1 cellular context compared by ENCODE assay signal in the genomic region with DNA sequence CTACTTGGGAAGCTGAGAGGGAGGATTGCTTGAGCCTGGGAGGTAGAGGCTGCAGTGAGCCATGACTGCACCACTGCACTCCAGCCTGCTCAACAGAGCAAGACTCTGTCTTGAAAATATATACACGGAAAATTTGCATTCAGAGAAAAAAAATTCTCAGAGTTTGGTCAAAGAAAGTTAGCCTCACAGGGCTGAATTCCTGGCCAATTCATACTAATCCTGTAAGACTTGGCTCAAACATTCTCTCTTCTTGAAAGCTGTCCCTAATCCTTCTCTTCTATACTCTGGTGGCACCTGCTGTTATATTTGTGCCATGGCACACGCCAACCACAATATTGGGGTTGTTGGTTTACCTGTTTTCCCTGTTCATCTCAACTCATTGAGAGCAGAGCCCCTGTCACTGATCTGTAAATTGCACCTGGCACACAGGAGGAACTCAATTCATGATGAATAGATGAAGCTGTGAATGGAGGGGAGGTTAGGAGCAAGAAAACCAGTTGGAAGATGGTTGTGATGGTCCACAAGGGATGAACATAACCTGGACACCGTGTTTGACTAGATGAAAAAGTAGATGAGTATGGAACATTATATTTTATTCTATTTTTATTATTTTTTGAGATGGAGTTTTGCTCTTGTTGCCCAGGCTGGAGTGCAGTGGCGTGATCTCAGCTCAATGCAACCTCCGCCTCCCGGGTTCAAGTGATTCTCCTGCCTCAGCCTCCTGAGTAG.
TF ChIP-seq lines count a peak whose summit lies in the region.

No MANE protein-coding gene starts in this region.

TF ChIP-seq in HepG2, 621 proteins besides CTCF, POLR2A, EP300 and RAD21 (continued from another document and continues in another):
- TF ChIP-seq, protein P1, sequence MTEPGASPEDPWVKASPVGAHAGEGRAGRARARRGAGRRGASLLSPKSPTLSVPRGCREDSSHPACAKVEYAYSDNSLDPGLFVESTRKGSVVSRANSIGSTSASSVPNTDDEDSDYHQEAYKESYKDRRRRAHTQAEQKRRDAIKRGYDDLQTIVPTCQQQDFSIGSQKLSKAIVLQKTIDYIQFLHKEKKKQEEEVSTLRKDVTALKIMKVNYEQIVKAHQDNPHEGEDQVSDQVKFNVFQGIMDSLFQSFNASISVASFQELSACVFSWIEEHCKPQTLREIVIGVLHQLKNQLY (CRISPR knock-in tag; IDR thresholded peaks at IDR 0.05): no peak
- TF ChIP-seq FOSL1 (CRISPR knock-in tag; IDR thresholded peaks at IDR 0.05; ENCODE audit: borderline replicate concordance) (no peak), TBX2 (CRISPR knock-in tag; IDR thresholded peaks at IDR 0.05; ENCODE audit: borderline replicate concordance) (peak; percentile 50; the same call in 1 of the 2 replicates), ZNF451 (CRISPR knock-in tag; IDR thresholded peaks at IDR 0.05) (0 out of 2 replicates have a peak, but pooled peaks have one; percentile 3), ZFP1 (CRISPR knock-in tag; IDR thresholded peaks at IDR 0.05) (no peak), ZNF143 (CRISPR knock-in tag; IDR thresholded peaks at IDR 0.05) (no peak), ZFP36L1 (CRISPR knock-in tag; IDR thresholded peaks at IDR 0.05) (no peak), ZFP36L2 (CRISPR knock-in tag; IDR thresholded peaks at IDR 0.05) (0 out of 2 replicates have a peak, but pooled peaks have one; percentile 44), SRY (CRISPR knock-in tag; IDR thresholded peaks at IDR 0.05) (no peak), MYC (CRISPR knock-in tag; IDR thresholded peaks at IDR 0.05; ENCODE audit: borderline replicate concordance) (no peak), NCOA1 (CRISPR knock-in tag; IDR thresholded peaks at IDR 0.05) (0 out of 2 replicates have a peak, but pooled peaks have one; percentile 80), NR2F1 (CRISPR knock-in tag; IDR thresholded peaks at IDR 0.05) (no peak), KDM4B (CRISPR knock-in tag; IDR thresholded peaks at IDR 0.05) (0 out of 2 replicates have a peak, but pooled peaks have one; percentile 77), MYNN (CRISPR knock-in tag; IDR thresholded peaks at IDR 0.05; ENCODE audit: low read depth) (no peak), KDM6A (CRISPR knock-in tag; IDR thresholded peaks at IDR 0.05; ENCODE audit: low read depth) (no peak), ZMYM4 (CRISPR knock-in tag; IDR thresholded peaks at IDR 0.05) (peak; percentile 41; the same call in 1 of the 2 replicates), SOX5 (CRISPR knock-in tag; IDR thresholded peaks at IDR 0.05; ENCODE audit: borderline replicate concordance) (no peak), NFYB (CRISPR knock-in tag; IDR thresholded peaks at IDR 0.05) (no peak), MAFF (IDR thresholded peaks at IDR 0.05; ENCODE audit: low read depth, low read length) (no peak), HDAC2 (CRISPR knock-in tag; IDR thresholded peaks at IDR 0.05) (no peak; the same call in 1 of the 2 replicates), ZC3H4 (CRISPR knock-in tag; IDR thresholded peaks at IDR 0.05; ENCODE audit: borderline replicate concordance) (no peak), POLR2AphosphoS5 (IDR thresholded peaks at IDR 0.05; ENCODE audit: low read depth, low read length) (no peak), ELF4 (CRISPR knock-in tag; IDR thresholded peaks at IDR 0.05; ENCODE audit: borderline replicate concordance) (0 out of 2 replicates have a peak, but pooled peaks have one; percentile 61)
- TF ChIP-seq, protein P2, sequence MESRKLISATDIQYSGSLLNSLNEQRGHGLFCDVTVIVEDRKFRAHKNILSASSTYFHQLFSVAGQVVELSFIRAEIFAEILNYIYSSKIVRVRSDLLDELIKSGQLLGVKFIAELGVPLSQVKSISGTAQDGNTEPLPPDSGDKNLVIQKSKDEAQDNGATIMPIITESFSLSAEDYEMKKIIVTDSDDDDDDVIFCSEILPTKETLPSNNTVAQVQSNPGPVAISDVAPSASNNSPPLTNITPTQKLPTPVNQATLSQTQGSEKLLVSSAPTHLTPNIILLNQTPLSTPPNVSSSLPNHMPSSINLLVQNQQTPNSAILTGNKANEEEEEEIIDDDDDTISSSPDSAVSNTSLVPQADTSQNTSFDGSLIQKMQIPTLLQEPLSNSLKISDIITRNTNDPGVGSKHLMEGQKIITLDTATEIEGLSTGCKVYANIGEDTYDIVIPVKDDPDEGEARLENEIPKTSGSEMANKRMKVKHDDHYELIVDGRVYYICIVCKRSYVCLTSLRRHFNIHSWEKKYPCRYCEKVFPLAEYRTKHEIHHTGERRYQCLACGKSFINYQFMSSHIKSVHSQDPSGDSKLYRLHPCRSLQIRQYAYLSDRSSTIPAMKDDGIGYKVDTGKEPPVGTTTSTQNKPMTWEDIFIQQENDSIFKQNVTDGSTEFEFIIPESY (CRISPR knock-in tag; IDR thresholded peaks at IDR 0.05): no peak
- TF ChIP-seq, protein P3, sequence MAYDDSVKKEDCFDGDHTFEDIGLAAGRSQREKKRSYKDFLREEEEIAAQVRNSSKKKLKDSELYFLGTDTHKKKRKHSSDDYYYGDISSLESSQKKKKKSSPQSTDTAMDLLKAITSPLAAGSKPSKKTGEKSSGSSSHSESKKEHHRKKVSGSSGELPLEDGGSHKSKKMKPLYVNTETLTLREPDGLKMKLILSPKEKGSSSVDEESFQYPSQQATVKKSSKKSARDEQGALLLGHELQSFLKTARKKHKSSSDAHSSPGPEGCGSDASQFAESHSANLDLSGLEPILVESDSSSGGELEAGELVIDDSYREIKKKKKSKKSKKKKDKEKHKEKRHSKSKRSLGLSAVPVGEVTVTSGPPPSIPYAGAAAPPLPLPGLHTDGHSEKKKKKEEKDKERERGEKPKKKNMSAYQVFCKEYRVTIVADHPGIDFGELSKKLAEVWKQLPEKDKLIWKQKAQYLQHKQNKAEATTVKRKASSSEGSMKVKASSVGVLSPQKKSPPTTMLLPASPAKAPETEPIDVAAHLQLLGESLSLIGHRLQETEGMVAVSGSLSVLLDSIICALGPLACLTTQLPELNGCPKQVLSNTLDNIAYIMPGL (CRISPR knock-in tag; IDR thresholded peaks at IDR 0.05; ENCODE audit: borderline replicate concordance in 1 of 2, low read depth in 1 of 2): peak in 1 of 2 experiments; percentile 83; a peak in 2 of 4 replicates
- TF ChIP-seq, protein P4, sequence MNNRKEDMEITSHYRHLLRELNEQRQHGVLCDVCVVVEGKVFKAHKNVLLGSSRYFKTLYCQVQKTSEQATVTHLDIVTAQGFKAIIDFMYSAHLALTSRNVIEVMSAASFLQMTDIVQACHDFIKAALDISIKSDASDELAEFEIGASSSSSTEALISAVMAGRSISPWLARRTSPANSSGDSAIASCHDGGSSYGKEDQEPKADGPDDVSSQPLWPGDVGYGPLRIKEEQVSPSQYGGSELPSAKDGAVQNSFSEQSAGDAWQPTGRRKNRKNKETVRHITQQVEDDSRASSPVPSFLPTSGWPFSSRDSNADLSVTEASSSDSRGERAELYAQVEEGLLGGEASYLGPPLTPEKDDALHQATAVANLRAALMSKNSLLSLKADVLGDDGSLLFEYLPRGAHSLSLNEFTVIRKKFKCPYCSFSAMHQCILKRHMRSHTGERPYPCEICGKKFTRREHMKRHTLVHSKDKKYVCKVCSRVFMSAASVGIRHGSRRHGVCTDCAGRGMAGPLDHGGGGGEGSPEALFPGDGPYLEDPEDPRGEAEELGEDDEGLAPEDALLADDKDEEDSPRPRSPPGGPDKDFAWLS (CRISPR knock-in tag; IDR thresholded peaks at IDR 0.05; ENCODE audit: borderline replicate concordance): no peak
- TF ChIP-seq, protein P5, sequence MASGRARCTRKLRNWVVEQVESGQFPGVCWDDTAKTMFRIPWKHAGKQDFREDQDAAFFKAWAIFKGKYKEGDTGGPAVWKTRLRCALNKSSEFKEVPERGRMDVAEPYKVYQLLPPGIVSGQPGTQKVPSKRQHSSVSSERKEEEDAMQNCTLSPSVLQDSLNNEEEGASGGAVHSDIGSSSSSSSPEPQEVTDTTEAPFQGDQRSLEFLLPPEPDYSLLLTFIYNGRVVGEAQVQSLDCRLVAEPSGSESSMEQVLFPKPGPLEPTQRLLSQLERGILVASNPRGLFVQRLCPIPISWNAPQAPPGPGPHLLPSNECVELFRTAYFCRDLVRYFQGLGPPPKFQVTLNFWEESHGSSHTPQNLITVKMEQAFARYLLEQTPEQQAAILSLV (CRISPR knock-in tag; IDR thresholded peaks at IDR 0.05; ENCODE audit: borderline replicate concordance): no peak
- TF ChIP-seq, protein P6, sequence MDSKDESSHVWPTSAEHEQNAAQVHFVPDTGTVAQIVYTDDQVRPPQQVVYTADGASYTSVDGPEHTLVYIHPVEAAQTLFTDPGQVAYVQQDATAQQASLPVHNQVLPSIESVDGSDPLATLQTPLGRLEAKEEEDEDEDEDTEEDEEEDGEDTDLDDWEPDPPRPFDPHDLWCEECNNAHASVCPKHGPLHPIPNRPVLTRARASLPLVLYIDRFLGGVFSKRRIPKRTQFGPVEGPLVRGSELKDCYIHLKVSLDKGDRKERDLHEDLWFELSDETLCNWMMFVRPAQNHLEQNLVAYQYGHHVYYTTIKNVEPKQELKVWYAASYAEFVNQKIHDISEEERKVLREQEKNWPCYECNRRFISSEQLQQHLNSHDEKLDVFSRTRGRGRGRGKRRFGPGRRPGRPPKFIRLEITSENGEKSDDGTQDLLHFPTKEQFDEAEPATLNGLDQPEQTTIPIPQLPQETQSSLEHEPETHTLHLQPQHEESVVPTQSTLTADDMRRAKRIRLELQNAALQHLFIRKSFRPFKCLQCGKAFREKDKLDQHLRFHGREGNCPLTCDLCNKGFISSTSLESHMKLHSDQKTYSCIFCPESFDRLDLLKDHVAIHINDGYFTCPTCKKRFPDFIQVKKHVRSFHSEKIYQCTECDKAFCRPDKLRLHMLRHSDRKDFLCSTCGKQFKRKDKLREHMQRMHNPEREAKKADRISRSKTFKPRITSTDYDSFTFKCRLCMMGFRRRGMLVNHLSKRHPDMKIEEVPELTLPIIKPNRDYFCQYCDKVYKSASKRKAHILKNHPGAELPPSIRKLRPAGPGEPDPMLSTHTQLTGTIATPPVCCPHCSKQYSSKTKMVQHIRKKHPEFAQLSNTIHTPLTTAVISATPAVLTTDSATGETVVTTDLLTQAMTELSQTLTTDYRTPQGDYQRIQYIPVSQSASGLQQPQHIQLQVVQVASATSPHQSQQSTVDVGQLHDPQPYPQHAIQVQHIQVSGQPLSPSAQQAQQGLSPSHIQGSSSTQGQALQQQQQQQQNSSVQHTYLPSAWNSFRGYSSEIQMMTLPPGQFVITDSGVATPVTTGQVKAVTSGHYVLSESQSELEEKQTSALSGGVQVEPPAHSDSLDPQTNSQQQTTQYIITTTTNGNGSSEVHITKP (CRISPR knock-in tag; IDR thresholded peaks at IDR 0.05; ENCODE audit: low read depth): 0 out of 2 replicates have a peak, but pooled peaks have one; percentile 30
- TF ChIP-seq, protein P7, sequence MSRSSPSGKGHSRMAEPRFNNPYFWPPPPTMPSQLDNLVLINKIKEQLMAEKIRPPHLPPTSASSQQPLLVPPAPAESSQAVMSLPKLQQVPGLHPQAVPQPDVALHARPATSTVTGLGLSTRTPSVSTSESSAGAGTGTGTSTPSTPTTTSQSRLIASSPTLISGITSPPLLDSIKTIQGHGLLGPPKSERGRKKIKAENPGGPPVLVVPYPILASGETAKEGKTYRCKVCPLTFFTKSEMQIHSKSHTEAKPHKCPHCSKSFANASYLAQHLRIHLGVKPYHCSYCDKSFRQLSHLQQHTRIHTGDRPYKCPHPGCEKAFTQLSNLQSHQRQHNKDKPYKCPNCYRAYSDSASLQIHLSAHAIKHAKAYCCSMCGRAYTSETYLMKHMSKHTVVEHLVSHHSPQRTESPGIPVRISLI (CRISPR knock-in tag; IDR thresholded peaks at IDR 0.05; ENCODE audit: borderline replicate concordance): no peak
- TF ChIP-seq, protein P8, sequence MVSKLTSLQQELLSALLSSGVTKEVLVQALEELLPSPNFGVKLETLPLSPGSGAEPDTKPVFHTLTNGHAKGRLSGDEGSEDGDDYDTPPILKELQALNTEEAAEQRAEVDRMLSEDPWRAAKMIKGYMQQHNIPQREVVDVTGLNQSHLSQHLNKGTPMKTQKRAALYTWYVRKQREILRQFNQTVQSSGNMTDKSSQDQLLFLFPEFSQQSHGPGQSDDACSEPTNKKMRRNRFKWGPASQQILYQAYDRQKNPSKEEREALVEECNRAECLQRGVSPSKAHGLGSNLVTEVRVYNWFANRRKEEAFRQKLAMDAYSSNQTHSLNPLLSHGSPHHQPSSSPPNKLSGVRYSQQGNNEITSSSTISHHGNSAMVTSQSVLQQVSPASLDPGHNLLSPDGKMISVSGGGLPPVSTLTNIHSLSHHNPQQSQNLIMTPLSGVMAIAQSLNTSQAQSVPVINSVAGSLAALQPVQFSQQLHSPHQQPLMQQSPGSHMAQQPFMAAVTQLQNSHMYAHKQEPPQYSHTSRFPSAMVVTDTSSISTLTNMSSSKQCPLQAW (CRISPR knock-in tag; IDR thresholded peaks at IDR 0.05): no peak
- TF ChIP-seq, protein P9, sequence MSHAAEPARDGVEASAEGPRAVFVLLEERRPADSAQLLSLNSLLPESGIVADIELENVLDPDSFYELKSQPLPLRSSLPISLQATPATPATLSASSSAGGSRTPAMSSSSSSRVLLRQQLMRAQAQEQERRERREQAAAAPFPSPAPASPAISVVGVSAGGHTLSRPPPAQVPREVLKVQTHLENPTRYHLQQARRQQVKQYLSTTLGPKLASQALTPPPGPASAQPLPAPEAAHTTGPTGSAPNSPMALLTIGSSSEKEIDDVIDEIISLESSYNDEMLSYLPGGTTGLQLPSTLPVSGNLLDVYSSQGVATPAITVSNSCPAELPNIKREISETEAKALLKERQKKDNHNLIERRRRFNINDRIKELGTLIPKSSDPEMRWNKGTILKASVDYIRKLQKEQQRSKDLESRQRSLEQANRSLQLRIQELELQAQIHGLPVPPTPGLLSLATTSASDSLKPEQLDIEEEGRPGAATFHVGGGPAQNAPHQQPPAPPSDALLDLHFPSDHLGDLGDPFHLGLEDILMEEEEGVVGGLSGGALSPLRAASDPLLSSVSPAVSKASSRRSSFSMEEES (CRISPR knock-in tag; IDR thresholded peaks at IDR 0.05): no peak
- TF ChIP-seq, protein P10, sequence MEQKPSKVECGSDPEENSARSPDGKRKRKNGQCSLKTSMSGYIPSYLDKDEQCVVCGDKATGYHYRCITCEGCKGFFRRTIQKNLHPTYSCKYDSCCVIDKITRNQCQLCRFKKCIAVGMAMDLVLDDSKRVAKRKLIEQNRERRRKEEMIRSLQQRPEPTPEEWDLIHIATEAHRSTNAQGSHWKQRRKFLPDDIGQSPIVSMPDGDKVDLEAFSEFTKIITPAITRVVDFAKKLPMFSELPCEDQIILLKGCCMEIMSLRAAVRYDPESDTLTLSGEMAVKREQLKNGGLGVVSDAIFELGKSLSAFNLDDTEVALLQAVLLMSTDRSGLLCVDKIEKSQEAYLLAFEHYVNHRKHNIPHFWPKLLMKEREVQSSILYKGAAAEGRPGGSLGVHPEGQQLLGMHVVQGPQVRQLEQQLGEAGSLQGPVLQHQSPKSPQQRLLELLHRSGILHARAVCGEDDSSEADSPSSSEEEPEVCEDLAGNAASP (CRISPR knock-in tag; IDR thresholded peaks at IDR 0.05; ENCODE audit: borderline replicate concordance): 0 out of 2 replicates have a peak, but pooled peaks have one; percentile 45
- TF ChIP-seq, protein P11, sequence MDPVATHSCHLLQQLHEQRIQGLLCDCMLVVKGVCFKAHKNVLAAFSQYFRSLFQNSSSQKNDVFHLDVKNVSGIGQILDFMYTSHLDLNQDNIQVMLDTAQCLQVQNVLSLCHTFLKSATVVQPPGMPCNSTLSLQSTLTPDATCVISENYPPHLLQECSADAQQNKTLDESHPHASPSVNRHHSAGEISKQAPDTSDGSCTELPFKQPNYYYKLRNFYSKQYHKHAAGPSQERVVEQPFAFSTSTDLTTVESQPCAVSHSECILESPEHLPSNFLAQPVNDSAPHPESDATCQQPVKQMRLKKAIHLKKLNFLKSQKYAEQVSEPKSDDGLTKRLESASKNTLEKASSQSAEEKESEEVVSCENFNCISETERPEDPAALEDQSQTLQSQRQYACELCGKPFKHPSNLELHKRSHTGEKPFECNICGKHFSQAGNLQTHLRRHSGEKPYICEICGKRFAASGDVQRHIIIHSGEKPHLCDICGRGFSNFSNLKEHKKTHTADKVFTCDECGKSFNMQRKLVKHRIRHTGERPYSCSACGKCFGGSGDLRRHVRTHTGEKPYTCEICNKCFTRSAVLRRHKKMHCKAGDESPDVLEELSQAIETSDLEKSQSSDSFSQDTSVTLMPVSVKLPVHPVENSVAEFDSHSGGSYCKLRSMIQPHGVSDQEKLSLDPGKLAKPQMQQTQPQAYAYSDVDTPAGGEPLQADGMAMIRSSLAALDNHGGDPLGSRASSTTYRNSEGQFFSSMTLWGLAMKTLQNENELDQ (CRISPR knock-in tag; IDR thresholded peaks at IDR 0.05; ENCODE audit: borderline replicate concordance): no peak
